Comparison of ENCODE assay signal across 8 cellular contexts in genomic region chr17:63700528-63701441, GRCh38. TPM values are rescaled to one million over a fixed set of nuclear protein-coding genes. Genes with fewer than 3 reads are reported as not detected.
DNase-seq lines count a peak whose midpoint lies in the region; ATAC-seq and TF ChIP-seq lines count a peak whose summit lies in the region.

No MANE protein-coding gene starts in this region.

- WGBS in gastroesophageal sphincter (ENCODE audit: low coverage in 1 of 2), 2 donors = no CpG with 5 or more reads among the region's 87 CpGs
- no CpG with 5 or more reads among the region's 87 CpGs for WGBS in neuronal stem cell (ENCODE audit: extremely low coverage in 2 of 2, insufficient read length in 2 of 2, insufficient replicate concordance in 1 of 2), 2 donors
- WGBS in urinary bladder = 4% methylated on average over 87 of the region's 87 CpGs

- TF ChIP-seq POLR2A in gastroesophageal sphincter (IDR thresholded peaks at IDR 0.05) = no peak

- peak overlapping the region; percentile 68 for H2BK12ac ChIP-seq in neuronal stem cell (ENCODE audit: low read length)

- H2AK5ac ChIP-seq in neuronal stem cell (ENCODE audit: low read depth, low read length) = peak overlapping the region; percentile 92

- peak in 3 of 4 experiments; percentile 12 to 27 (median 15) for TF ChIP-seq CTCF in gastroesophageal sphincter (IDR thresholded peaks at IDR 0.05)

- peak overlapping the region; percentile 52 for H4K8ac ChIP-seq in neuronal stem cell (ENCODE audit: low read depth, low read length)

- H3K18ac ChIP-seq in neuronal stem cell (ENCODE audit: low read length) = peak overlapping the region; percentile 100

- H3K36me3 ChIP-seq in gastroesophageal sphincter (peaks cover 0 to 33% of the 10 kb centered on the region in 2 donors), neuronal stem cell (replicated peaks in 1 of 2; ENCODE audit: control insufficient read depth in 2 of 2, insufficient read depth in 2 of 2, low read length in 2 of 2) (peaks cover 17 to 66% of the 10 kb centered on the region in 2 donors), urinary bladder (ENCODE audit: insufficient read depth) (no peaks in the 10 kb centered on the region)

- peak overlapping the region; percentile 93 for H2BK5ac ChIP-seq in neuronal stem cell (ENCODE audit: low read length)

- peak overlapping the region; percentile 69 for H3K4ac ChIP-seq in neuronal stem cell (ENCODE audit: low read length)

- H2BK15ac ChIP-seq in neuronal stem cell (ENCODE audit: low read length) = peak overlapping the region; percentile 86

- ATAC-seq in gastroesophageal sphincter (peak; percentile 32), HG03469 (IDR thresholded peaks at IDR 0.05; ENCODE audit: unreplicated experiment) (no peak)

- H3K9me3 ChIP-seq in gastroesophageal sphincter = no peaks in the 10 kb centered on the region
- no peaks in the 10 kb centered on the region for H3K9me3 ChIP-seq in neuronal stem cell (replicated peaks in 1 of 2; ENCODE audit: control insufficient read depth in 2 of 2, insufficient read depth in 1 of 2, low read depth in 1 of 2, low read length in 2 of 2)

- H2AFZ ChIP-seq in neuronal stem cell (ENCODE audit: low read length) = peak overlapping the region; percentile 92

- no peak for TF ChIP-seq EP300 in gastroesophageal sphincter (IDR thresholded peaks at IDR 0.05)

- peak overlapping the region; percentile 97 for H3K14ac ChIP-seq in neuronal stem cell (ENCODE audit: low read length)

- peak overlapping the region; percentile 92 for H3K23ac ChIP-seq in neuronal stem cell (ENCODE audit: low read depth, low read length, poor library complexity)

- peak overlapping the region; percentile 74 for H4K91ac ChIP-seq in neuronal stem cell (ENCODE audit: low read depth, low read length, poor library complexity)

- peak overlapping the region; percentile 96 for H3K4me2 ChIP-seq in neuronal stem cell (ENCODE audit: insufficient read depth, low read length, poor library complexity, severe bottlenecking)

- peak overlapping the region; percentile 97 for H3K9ac ChIP-seq in neuronal stem cell (ENCODE audit: low read depth, low read length, poor library complexity)

- H3K4me3 ChIP-seq in gastroesophageal sphincter (peak overlapping the region; percentile 26 to 72), neuronal stem cell (ENCODE audit: low read length in 2 of 2) (peak overlapping the region; percentile 59 to 87), urinary bladder (ENCODE audit: low read depth, low read length) (peak overlapping the region; percentile 60)

- peaks cover 5% of the 10 kb centered on the region for H3K79me1 ChIP-seq in neuronal stem cell (ENCODE audit: low read depth, low read length)

- peak; percentile 75 for DNase-seq in NK-92 treated with Interleukin-12 subunit alpha and Interleukin-12 subunit beta, amount 100 ng/mL, for 24 hours (lab: John Stamatoyannopoulos, UW)
- DNase-seq in NK-92 (lab: John Stamatoyannopoulos, UW; ENCODE audit: unreplicated experiment) = no peak
- DNase-seq in NCI-H524 treated with DMSO at 0.1 percent for 48 hours (lab: John Stamatoyannopoulos, UW) = peak; percentile 26
- DNase-seq in activated effector memory CD4-positive, alpha-beta T cell treated with Interleukin-2 at 50 U/mL for 16 hours = peak; percentile 47
- DNase-seq in neuronal stem cell (ENCODE audit: low spot score) = peak; percentile 39

- H3K4me1 ChIP-seq in gastroesophageal sphincter (peaks cover 0 to 60% (median 19%) of the 10 kb centered on the region in 3 donors), neuronal stem cell (ENCODE audit: control insufficient read depth in 2 of 2, insufficient read depth in 1 of 2, low read depth in 1 of 2, low read length in 2 of 2) (peaks cover 2 to 16% of the 10 kb centered on the region in 2 donors), urinary bladder (ENCODE audit: insufficient read depth) (peaks cover 3% of the 10 kb centered on the region)

- H3K27ac ChIP-seq in gastroesophageal sphincter (peak overlapping the region in 3 of 4 donors; percentile 76 to 78 (median 77)), neuronal stem cell (replicated peaks; ENCODE audit: low read length) (peak overlapping the region; percentile 92), urinary bladder (ENCODE audit: low read depth) (no peak overlapping the region)

- peak overlapping the region; percentile 74 for H2BK120ac ChIP-seq in neuronal stem cell (ENCODE audit: low read depth, low read length)

- H3K27me3 ChIP-seq in gastroesophageal sphincter (no peaks in the 10 kb centered on the region), neuronal stem cell (ENCODE audit: control insufficient read depth in 3 of 3, insufficient read depth in 3 of 3, low read depth in 1 of 3, low read length in 3 of 3) (peaks cover 0 to 7% (median 0%) of the 10 kb centered on the region in 3 experiments)

RNA-seq across cellular contexts. Expression of gene LIMD2, which starts 0.9 kb away (rescaled TPM):
- total RNA-seq in gastroesophageal sphincter (10 to 100 TPM in 1 of 4 donors, 1 to 10 TPM in 3; 2.3 to 11.0 (median 6.7) TPM), urinary bladder (9.4 TPM)
- polyA plus RNA-seq in neuronal stem cell (2013, experiment 1 of 2) = 40.9 TPM
- polyA plus RNA-seq in neuronal stem cell (2013, experiment 2 of 2) = 39.3 TPM
- polyA plus RNA-seq in urinary bladder = 12.0 TPM

RNA-seq across cellular contexts. Expression of gene STRADA, which starts 40.8 kb away (rescaled TPM):
- total RNA-seq in gastroesophageal sphincter = 10 to 100 TPM; 14.4 to 39.1 (median 23.3) TPM
- 31.4 TPM for polyA plus RNA-seq in neuronal stem cell (2013, experiment 1 of 2)
- 29.7 TPM for polyA plus RNA-seq in neuronal stem cell (2013, experiment 2 of 2)
- 41.7 TPM for total RNA-seq in urinary bladder
- polyA plus RNA-seq in urinary bladder = 24.9 TPM
